ENCODE assay signal across 22 cellular contexts in genomic region chr2:200778038-200778437, GRCh38. TPM values are rescaled to one million over a fixed set of nuclear protein-coding genes. Genes with fewer than 3 reads are reported as not detected.
DNase-seq lines count a peak whose midpoint lies in the region; ATAC-seq and TF ChIP-seq lines count a peak whose summit lies in the region.
"Had no signal": no experiment of that assay in that cellular context is flagged by ENCODE, and none has a peak within 500 bp of the region (broad histone marks: within the 10 kb centered on the region; RNA-seq: fewer than 3 reads in every experiment).

No MANE protein-coding gene starts in this region.

- H3K27me3 ChIP-seq in right atrium auricular region = no peaks in the 10 kb centered on the region
- H3K27me3 ChIP-seq in adipocyte (replicated peaks; ENCODE audit: control insufficient read depth, insufficient read depth, low read length) = no peaks in the 10 kb centered on the region
- H3K27me3 ChIP-seq: heart left ventricle, upper lobe of left lung had no signal

- H3K9me3 ChIP-seq in right atrium auricular region = peaks cover 0 to 2% of the 10 kb centered on the region in 2 donors
- H3K9me3 ChIP-seq in adipocyte (ENCODE audit: control insufficient read depth, low read length) = no peaks in the 10 kb centered on the region
- H3K9me3 ChIP-seq: heart left ventricle had no signal

- no peak overlapping the region for H3K4me3 ChIP-seq in right atrium auricular region
- H3K4me3 ChIP-seq in adipocyte (ENCODE audit: low read length) = peak overlapping the region; percentile 54
- no peak overlapping the region for H3K4me3 ChIP-seq in fibroblast of pulmonary artery (replicated peaks; ENCODE audit: low read depth, low read length)
- H3K4me3 ChIP-seq: heart left ventricle, K562, upper lobe of left lung had no signal

- no peak overlapping the region for H3K27ac ChIP-seq in right atrium auricular region
- H3K27ac ChIP-seq: heart left ventricle, upper lobe of left lung had no signal

- H3K36me3 ChIP-seq in right atrium auricular region (no peaks in the 10 kb centered on the region), adipocyte (ENCODE audit: control insufficient read depth, insufficient read depth, low read length, severe bottlenecking) (no peaks in the 10 kb centered on the region)
- H3K36me3 ChIP-seq: heart left ventricle, upper lobe of left lung had no signal

- DNase-seq in left cardiac atrium (no peak), right atrium auricular region (ENCODE audit: low spot score) (no peak), adipocyte (ENCODE audit: low read depth) (peak; percentile 49), fibroblast of pulmonary artery (ENCODE audit: low read depth) (peak; percentile 60), dedifferentiated amniotic fluid mesenchymal stem cell (ENCODE audit: extremely low spot score) (no peak)
- DNase-seq in stimulated activated CD4-positive, alpha-beta T cell treated with anti-CD3 and anti-CD28 coated beads, Interleukin-4, amount 100 ng/mL, for 4 hours = no peak
- DNase-seq: activated CD4-positive, alpha-beta memory T cell treated with anti-CD3 and anti-CD28 coated beads, Interleukin-2, amount 10 ng/mL, durations not matched to agents 7 days and 5 days; activated gamma-delta T cell; C1 segment of cervical spinal cord; cortex of kidney; heart left ventricle; naive B cell; NCI-H1417; NCI-H2081 treated with DMSO at 0.1 percent for 48 hours; NCI-H446; SHP77 treated with DMSO at 0.1 percent for 48 hours; stimulated activated CD4-positive, alpha-beta T cell treated with anti-CD3 and anti-CD28 coated beads, Interleukin-2, amount 100 ng/mL, for 24 hours; substantia nigra; upper lobe of left lung had no signal

- TF ChIP-seq CTCF in right atrium auricular region (IDR thresholded peaks at IDR 0.05) (no peak), fibroblast of pulmonary artery (IDR thresholded peaks at IDR 0.05; ENCODE audit: low read length, missing control alignments) (no peak)

- peak; percentile 8 to 36 for ATAC-seq in left cardiac atrium
- no peak for ATAC-seq in HG03108 (IDR thresholded peaks at IDR 0.05; ENCODE audit: unreplicated experiment)
- no peak for ATAC-seq in GM18517 (IDR thresholded peaks at IDR 0.05; ENCODE audit: unreplicated experiment)
- ATAC-seq: K562 had no signal

- intact Hi-C loops in left cardiac atrium (cut with DNase I) = no loop called here

- H3K9ac ChIP-seq in adipocyte (ENCODE audit: low read length) = peak overlapping the region; percentile 38

- H3K4me1 ChIP-seq in right atrium auricular region (no peaks in the 10 kb centered on the region), adipocyte (ENCODE audit: control insufficient read depth, insufficient read depth, low read length) (peaks cover 13% of the 10 kb centered on the region)

RNA-seq across cellular contexts. Expression of gene BZW1, which starts 33.7 kb away (rescaled TPM):
- total RNA-seq in left cardiac atrium (100 to 1,000 TPM; 104 to 176 TPM), right atrium auricular region (100 to 1,000 TPM in 1 of 2 donors, 10 to 100 TPM in 1; 58.0 to 131 TPM)

Comparison
In these comparisons a context has a peak if more than half of its experiments do, and no peak if none do; other contexts are left out.
1. ATAC-seq: peak in left cardiac atrium (2 of 2); none in HG03108 (single experiment) and GM18517 (single experiment).
2. DNase-seq: peak in adipocyte (single experiment) and fibroblast of pulmonary artery (single experiment); none in left cardiac atrium (single experiment), right atrium auricular region (single experiment), dedifferentiated amniotic fluid mesenchymal stem cell (single experiment) and stimulated activated CD4-positive, alpha-beta T cell treated with anti-CD3 and anti-CD28 coated beads, Interleukin-4, amount 100 ng/mL, for 4 hours (0 of 2).